1 cellular context compared by ENCODE assay signal in genomic region chr12:8081228-8081920, GRCh38.
TF ChIP-seq lines count a peak whose summit lies in the region.

No MANE protein-coding gene starts in this region.

TF ChIP-seq in K562, 482 proteins besides CTCF, POLR2A, EP300 and RAD21 (continues in another document):
- no peak for TF ChIP-seq NR2F6 (CRISPR knock-in tag; IDR thresholded peaks at IDR 0.05)
- TF ChIP-seq SMARCA4 (IDR thresholded peaks at IDR 0.05) = no peak
- TF ChIP-seq TRIM24 (IDR thresholded peaks at IDR 0.05) = no peak
- TF ChIP-seq MAFF (IDR thresholded peaks at IDR 0.05; ENCODE audit: low read length) = no peak
- TF ChIP-seq NEUROD1 (IDR thresholded peaks at IDR 0.05; ENCODE audit: borderline replicate concordance, low read depth, low read length, partially characterized antibody) = no peak
- no peak for TF ChIP-seq PTTG1 (tag; IDR thresholded peaks at IDR 0.05; ENCODE audit: low read depth)
- TF ChIP-seq GABPB2 (CRISPR knock-in tag; conservative IDR thresholded peaks at IDR 0.05) = no peak
- TF ChIP-seq HCFC1 (IDR thresholded peaks at IDR 0.05; ENCODE audit: low read depth, low read length) = no peak
- TF ChIP-seq HDAC2 (IDR thresholded peaks at IDR 0.05) = no peak
- no peak for TF ChIP-seq BRF2 (IDR thresholded peaks at IDR 0.05; ENCODE audit: borderline replicate concordance, insufficient read depth, insufficient read length)
- 0 out of 2 replicates have a peak, but pooled peaks have one; percentile 36 for TF ChIP-seq ZC3H4 (CRISPR knock-in tag; IDR thresholded peaks at IDR 0.05; ENCODE audit: borderline replicate concordance)
- no peak for TF ChIP-seq MEIS2 (IDR thresholded peaks at IDR 0.05; ENCODE audit: partially characterized antibody)
- TF ChIP-seq KAT7 (CRISPR knock-in tag; IDR thresholded peaks at IDR 0.05; ENCODE audit: borderline replicate concordance) = 0 out of 2 replicates have a peak, but pooled peaks have one; percentile 57
- TF ChIP-seq MLLT1 (IDR thresholded peaks at IDR 0.05) = no peak; a peak in 1 of 4 replicates
- TF ChIP-seq ZNF217 (CRISPR knock-in tag; IDR thresholded peaks at IDR 0.05) = no peak
- TF ChIP-seq PHF8 (IDR thresholded peaks at IDR 0.05; ENCODE audit: borderline replicate concordance, low read length) = no peak
- no peak for TF ChIP-seq E4F1 (CRISPR knock-in tag; IDR thresholded peaks at IDR 0.05; ENCODE audit: borderline replicate concordance)
- no peak for TF ChIP-seq RNF2 (IDR thresholded peaks at IDR 0.05)
- no peak for TF ChIP-seq TFAM (CRISPR knock-in tag; conservative IDR thresholded peaks at IDR 0.05)
- no peak for TF ChIP-seq HMGXB4 (CRISPR knock-in tag; IDR thresholded peaks at IDR 0.05)
- TF ChIP-seq CHAMP1 (IDR thresholded peaks at IDR 0.05) = no peak
- no peak for TF ChIP-seq ZNF347 (CRISPR knock-in tag; IDR thresholded peaks at IDR 0.05; ENCODE audit: low read depth)
- TF ChIP-seq ZEB2 (IDR thresholded peaks at IDR 0.05) = no peak
- TF ChIP-seq ZNF23 (CRISPR knock-in tag; IDR thresholded peaks at IDR 0.05) = no peak
- no peak for TF ChIP-seq E2F5 (CRISPR knock-in tag; IDR thresholded peaks at IDR 0.05)
- no peak for TF ChIP-seq MED1 (CRISPR knock-in tag; IDR thresholded peaks at IDR 0.05; ENCODE audit: borderline replicate concordance)
- no peak for TF ChIP-seq SIX5 (IDR thresholded peaks at IDR 0.05; ENCODE audit: borderline replicate concordance in 1 of 2, insufficient read depth in 1 of 2, low read depth in 1 of 2, low read length in 2 of 2)
- no peak for TF ChIP-seq ZNF324 (CRISPR knock-in tag; IDR thresholded peaks at IDR 0.05)
- no peak for TF ChIP-seq CBFA2T3 (IDR thresholded peaks at IDR 0.05)
- TF ChIP-seq BMI1 (IDR thresholded peaks at IDR 0.05; ENCODE audit: low read length) = no peak
- TF ChIP-seq VEZF1 (CRISPR knock-in tag; IDR thresholded peaks at IDR 0.05) = 0 out of 2 replicates have a peak, but pooled peaks have one; percentile 13
- TF ChIP-seq SP1 (CRISPR knock-in tag; IDR thresholded peaks at IDR 0.05) = 0 out of 2 replicates have a peak, but pooled peaks have one; percentile 4
- 0 out of 2 replicates have a peak, but pooled peaks have one; percentile 6 for TF ChIP-seq STAT5A (IDR thresholded peaks at IDR 0.05; ENCODE audit: borderline replicate concordance, low read length)
- TF ChIP-seq RFX7 (CRISPR knock-in tag; IDR thresholded peaks at IDR 0.05) = no peak
- no peak for TF ChIP-seq SIN3B (IDR thresholded peaks at IDR 0.05; ENCODE audit: low read depth)
- TF ChIP-seq KDM2B (CRISPR knock-in tag; IDR thresholded peaks at IDR 0.05) = no peak
- no peak for TF ChIP-seq THAP7 (CRISPR knock-in tag; IDR thresholded peaks at IDR 0.05)
- TF ChIP-seq ZNF318 (IDR thresholded peaks at IDR 0.05; ENCODE audit: borderline replicate concordance in 1 of 2, low read depth in 1 of 2) = no peak
- no peak for TF ChIP-seq KDM4B (IDR thresholded peaks at IDR 0.05; ENCODE audit: borderline replicate concordance in 2 of 2, low read depth in 1 of 2)
